Comparison of ENCODE assay signal across 10 cellular contexts in the genomic region with DNA sequence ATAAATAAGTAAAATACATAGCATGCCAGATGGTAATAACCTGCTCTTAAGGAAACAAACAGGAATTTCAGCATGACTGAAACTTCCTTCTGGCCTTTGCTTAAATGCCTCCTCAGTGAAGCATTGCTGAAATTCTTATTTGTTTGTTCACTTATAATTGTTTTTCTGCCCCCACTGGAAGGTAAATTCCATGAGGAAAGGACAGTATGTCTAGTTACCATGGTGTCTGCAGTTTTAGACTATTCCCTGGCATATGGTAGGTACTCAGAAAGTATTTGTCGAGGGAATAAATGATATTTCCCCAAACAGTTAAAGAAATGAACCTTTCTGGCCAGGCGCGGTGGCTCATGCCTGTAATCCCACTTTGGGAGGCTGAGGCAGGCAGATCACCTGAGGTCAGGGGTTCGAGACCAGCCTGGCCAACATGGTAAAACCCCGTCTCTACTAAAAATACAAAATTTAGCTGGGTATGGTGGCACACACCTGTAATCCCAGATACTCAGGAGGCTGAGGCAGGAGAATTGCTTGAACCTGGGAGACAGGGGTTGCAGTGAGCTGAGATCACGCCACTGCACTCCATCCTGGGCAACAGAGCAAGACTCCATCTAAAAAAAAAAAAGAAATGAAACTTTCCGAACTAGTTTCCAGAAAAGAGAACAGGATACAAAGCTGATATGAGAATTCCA. TPM values are rescaled to one million over a fixed set of nuclear protein-coding genes. Genes with fewer than 3 reads are reported as not detected.
DNase-seq lines count a peak whose midpoint lies in the region; ATAC-seq and TF ChIP-seq lines count a peak whose summit lies in the region.
"Not testable (repeated sequence)": the region's sequence is repeated elsewhere in the genome, so short reads cannot be mapped to it uniquely, and the experiment has no call there.
"Had no signal": no experiment of that assay in that cellular context is flagged by ENCODE, and none has a peak within 500 bp of the region (broad histone marks: within the 10 kb centered on the region; RNA-seq: fewer than 3 reads in every experiment).

No MANE protein-coding gene starts in this region.

- intact Hi-C loops in body of pancreas (cut with DNase I); left colon (cut with DNase I, micrococcal nuclease); testis (cut with DNase I; ENCODE audit: low total_unique reads): not testable (repeated sequence)

- H3K79me2 ChIP-seq in trophoblast cell (ENCODE audit: control insufficient read depth, insufficient read depth, low read length, poor library complexity): not testable (repeated sequence)

- H2AK5ac ChIP-seq in trophoblast cell (ENCODE audit: low read length): not testable (repeated sequence)

- not testable (repeated sequence) for TF ChIP-seq POLR2A in body of pancreas (IDR thresholded peaks at IDR 0.05); testis (IDR thresholded peaks at IDR 0.05)

- H3K9me3 ChIP-seq in body of pancreas; trophoblast cell (ENCODE audit: insufficient read depth, low read depth, low read length); testis: not testable (repeated sequence)

- peak overlapping the region; percentile 91 for H2BK120ac ChIP-seq in trophoblast cell (ENCODE audit: insufficient read depth, low read length, poor library complexity)

- H3K4me3 ChIP-seq in body of pancreas; epithelial cell of esophagus (ENCODE audit: low read length); trophoblast cell (ENCODE audit: low read depth, low read length); testis: not testable (repeated sequence)

- peaks cover 77% of the 10 kb centered on the region for H3K4me1 ChIP-seq in body of pancreas
- peaks cover 14 to 25% of the 10 kb centered on the region in 2 experiments for H3K4me1 ChIP-seq in trophoblast cell (ENCODE audit: control insufficient read depth in 1 of 2, insufficient read depth in 2 of 2, low read length in 2 of 2)
- H3K4me1 ChIP-seq in testis: peaks cover 53% of the 10 kb centered on the region

- peak overlapping the region; percentile 91 for H3K14ac ChIP-seq in trophoblast cell (ENCODE audit: low read length)

- 77 to 87% methylated on average over 7 of the region's 7 CpGs for WGBS in body of pancreas, 2 donors
- WGBS in trophoblast cell (ENCODE audit: extremely low coverage, insufficient coverage, insufficient read length): no CpG with 5 or more reads among the region's 7 CpGs
- 80 to 86% methylated on average over 7 of the region's 7 CpGs for WGBS in testis, 2 donors

- H4K91ac ChIP-seq in trophoblast cell (ENCODE audit: low read depth, low read length): peak overlapping the region; percentile 84

- not testable (repeated sequence) for ATAC-seq in body of pancreas
- peak; percentile 51 for ATAC-seq in left colon

- not testable (repeated sequence) for H3K23ac ChIP-seq in trophoblast cell (ENCODE audit: low read length)

- TF ChIP-seq CTCF in C4-2B (conservative IDR thresholded peaks at IDR 0.05); body of pancreas (IDR thresholded peaks at IDR 0.05); epithelial cell of esophagus (IDR thresholded peaks at IDR 0.05; ENCODE audit: insufficient read depth, low read depth, low read length, missing control alignments); testis (IDR thresholded peaks at IDR 0.05): not testable (repeated sequence)

- H3K27ac ChIP-seq in C4-2B: peak overlapping the region; percentile 35; the same call in 1 of the 2 replicates
- peak overlapping the region; percentile 63 to 86 (median 73) for H3K27ac ChIP-seq in body of pancreas
- H3K27ac ChIP-seq in trophoblast cell (ENCODE audit: low read depth, low read length): peak overlapping the region; percentile 95
- H3K27ac ChIP-seq in testis: peak overlapping the region; percentile 60 to 80

- H3K36me3 ChIP-seq in body of pancreas (replicated peaks in 1 of 2; ENCODE audit: insufficient read depth in 1 of 2, low read depth in 2 of 2); trophoblast cell (ENCODE audit: control insufficient read depth in 1 of 2, insufficient read depth in 2 of 2, low read length in 2 of 2); testis (ENCODE audit: low read depth, missing control alignments): not testable (repeated sequence)

- not testable (repeated sequence) for H3K9ac ChIP-seq in trophoblast cell (ENCODE audit: low read length)

- H2BK12ac ChIP-seq in trophoblast cell (ENCODE audit: low read length): peak overlapping the region; percentile 94

- not testable (repeated sequence) for H3K4ac ChIP-seq in trophoblast cell (ENCODE audit: low read depth, low read length)

- not testable (repeated sequence) for H3K18ac ChIP-seq in trophoblast cell (ENCODE audit: low read length)

- not testable (repeated sequence) for H3K27me3 ChIP-seq in body of pancreas; trophoblast cell (ENCODE audit: insufficient read depth, low read length); testis

- DNase-seq in SIG-M5 treated with dmso at 0.1 percent for 504 hours (lab: John Stamatoyannopoulos, UW; ENCODE audit: unreplicated experiment) (peak; percentile 33), epithelial cell of esophagus (ENCODE audit: low read depth) (peak; percentile 33), trophoblast cell (peak; percentile 62 to 97)
- not testable (repeated sequence) for DNase-seq in body of pancreas, left colon, testis

- not testable (repeated sequence) for H2AFZ ChIP-seq in trophoblast cell (ENCODE audit: insufficient read depth, low read length, poor library complexity)

- not testable (repeated sequence) for H4K12ac ChIP-seq in trophoblast cell (ENCODE audit: low read depth, low read length)

- peak overlapping the region; percentile 70 for H4K8ac ChIP-seq in trophoblast cell (ENCODE audit: low read depth, low read length)

- peak overlapping the region; percentile 93 for H2BK5ac ChIP-seq in trophoblast cell (ENCODE audit: low read depth, low read length, poor library complexity)

- peaks cover 27% of the 10 kb centered on the region for H3K79me1 ChIP-seq in trophoblast cell (ENCODE audit: low read length)

- not testable (repeated sequence) for H3K4me2 ChIP-seq in trophoblast cell (ENCODE audit: low read length)

RNA-seq across cellular contexts. Expression of a gene that starts 11.5 kb away (rescaled TPM):
- 10 to 100 TPM; 32.0 to 92.4 TPM for total RNA-seq in body of pancreas
- 100 to 1,000 TPM in 1 of 2 donors, 10 to 100 TPM in 1; 52.2 to 106 TPM for total RNA-seq in left colon
- polyA plus RNA-seq in trophoblast cell (2013): 36.2 and 40.7 TPM in 2 replicates
- total RNA-seq in testis: 10 to 100 TPM; 38.0 to 46.6 TPM
- 159 TPM for polyA plus RNA-seq in testis (ENCODE audit: insufficient read depth, low read depth, low replicate concordance)
- total RNA-seq: CD4-positive, alpha-beta T cell had no signal

RNA-seq across cellular contexts. Expression of a gene that starts 20.6 kb away (rescaled TPM):
- total RNA-seq in body of pancreas (not detected), left colon (not detected), testis (1 to 10 TPM in 1 of 2 donors, not detected in 1; 1.8 TPM)
- polyA plus RNA-seq in trophoblast cell (2013): 0.41 and 0.61 TPM in 2 replicates
- 1.1 TPM for polyA plus RNA-seq in testis (ENCODE audit: insufficient read depth, low read depth, low replicate concordance)
- total RNA-seq: CD4-positive, alpha-beta T cell; G401; GM23248 had no signal
- polyA plus RNA-seq: GM23248 had no signal

RNA-seq across cellular contexts. Expression of a gene that starts 26.5 kb away (rescaled TPM):
- total RNA-seq in body of pancreas (10 to 100 TPM; 25.2 to 30.7 TPM), left colon (10 to 100 TPM; 21.7 to 26.4 TPM), testis (10 to 100 TPM; 82.3 to 94.5 TPM)
- polyA plus RNA-seq in trophoblast cell (2013): 15.3 and 15.9 TPM in 2 replicates
- polyA plus RNA-seq in testis (ENCODE audit: insufficient read depth, low read depth, low replicate concordance): 76.7 TPM

RNA-seq across cellular contexts. Expression of a gene that starts 32.8 kb away (rescaled TPM):
- 1 to 10 TPM; 1.0 to 2.0 TPM for total RNA-seq in body of pancreas
- 10 to 100 TPM; 49.8 to 96.0 TPM for total RNA-seq in left colon
- polyA plus RNA-seq in trophoblast cell (2013): 1.4 and 1.5 TPM in 2 replicates
- total RNA-seq in testis: 1 to 10 TPM; 2.1 to 3.1 TPM
- 2.9 TPM for polyA plus RNA-seq in testis (ENCODE audit: insufficient read depth, low read depth, low replicate concordance)
- total RNA-seq: GM23248 had no signal
- polyA plus RNA-seq: GM23248 had no signal

RNA-seq across cellular contexts. Expression of a gene that starts 35.4 kb away (rescaled TPM):
- total RNA-seq in body of pancreas (10 to 100 TPM; 28.0 to 29.6 TPM), left colon (100 to 1,000 TPM in 1 of 2 donors, 10 to 100 TPM in 1; 84.0 to 142 TPM), testis (10 to 100 TPM; 25.4 to 50.2 TPM)
- polyA plus RNA-seq in trophoblast cell (2013): 40.6 and 43.8 TPM in 2 replicates
- polyA plus RNA-seq in testis (ENCODE audit: insufficient read depth, low read depth, low replicate concordance): 23.3 TPM

Comparison
In these comparisons a context has a peak if more than half of its experiments do, and no peak if none do; other contexts are left out.
1. H3K27ac ChIP-seq: peak in every context shown above with its lines; median percentile 95 in trophoblast cell; 73 in body of pancreas; 70 in testis; 35 in C4-2B.